Comparison of ENCODE assay signal across 11 cellular contexts in the genomic region with DNA sequence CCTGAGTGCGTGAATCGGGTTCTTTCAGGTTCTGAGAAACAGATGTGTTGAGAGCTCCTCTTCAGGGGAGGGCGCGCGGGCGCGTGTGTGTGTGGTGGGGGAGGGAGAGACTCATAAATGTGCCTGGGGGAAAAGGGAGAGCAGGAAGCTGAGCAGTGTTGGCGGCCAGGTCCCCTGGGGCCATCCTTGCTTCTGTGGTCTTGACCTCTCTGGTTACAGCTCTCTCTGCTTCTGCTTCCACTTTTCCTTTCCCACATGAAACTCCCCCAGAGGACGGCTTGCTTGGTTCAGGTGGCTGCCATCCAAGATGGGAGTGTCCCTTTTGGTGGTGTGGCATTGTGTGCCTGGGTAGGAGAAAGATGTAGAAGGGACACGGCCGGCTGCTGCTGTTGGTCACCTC. TPM values are rescaled to one million over a fixed set of nuclear protein-coding genes. Genes with fewer than 3 reads are reported as not detected.
DNase-seq lines count a peak whose midpoint lies in the region; ATAC-seq and TF ChIP-seq lines count a peak whose summit lies in the region.
"Had no signal": no experiment of that assay in that cellular context is flagged by ENCODE, and none has a peak within 500 bp of the region (broad histone marks: within the 10 kb centered on the region; RNA-seq: fewer than 3 reads in every experiment).

No MANE protein-coding gene starts in this region.

- H3K9me2 ChIP-seq in hepatocyte (replicated peaks; ENCODE audit: insufficient read depth) = no peaks in the 10 kb centered on the region

- peak overlapping the region; percentile 4 for H3K4me3 Mint-ChIP-seq in activated CD4-positive, alpha-beta T cell treated with anti-CD3 and anti-CD28 coated beads for 36 hours
- no peak overlapping the region for H3K4me3 Mint-ChIP-seq in stimulated activated effector memory CD8-positive, alpha-beta T cell treated with anti-CD3 and anti-CD28 coated beads, Interleukin-12 subunit alpha, Interleukin-12 subunit beta, amount 100 ng/mL, for 72 hours

- 83% methylated on average over 8 of the region's 11 CpGs for WGBS in hepatocyte (ENCODE audit: low lambda C conversion rate, missing lambda C conversion rate)

- H3K4me2 ChIP-seq in hepatocyte = no peak overlapping the region

- TF ChIP-seq CTCF in breast epithelium (IDR thresholded peaks at IDR 0.05) (no peak), hepatocyte (IDR thresholded peaks at IDR 0.05; ENCODE audit: poor library complexity) (no peak), vagina (IDR thresholded peaks at IDR 0.05) (no peak)

- H3K9me3 ChIP-seq in breast epithelium (no peaks in the 10 kb centered on the region), hepatocyte (ENCODE audit: low read depth) (no peaks in the 10 kb centered on the region), vagina (no peaks in the 10 kb centered on the region)

- no peak overlapping the region for H2AFZ ChIP-seq in hepatocyte

- H3K27me3 ChIP-seq in breast epithelium = no peaks in the 10 kb centered on the region
- no peaks in the 10 kb centered on the region for H3K27me3 ChIP-seq in hepatocyte
- H3K27me3 ChIP-seq in vagina = no peaks in the 10 kb centered on the region

- H3K36me3 Mint-ChIP-seq in activated CD4-positive, alpha-beta T cell treated with anti-CD3 and anti-CD28 coated beads for 36 hours (ENCODE audit: low read depth) = peaks cover 42% of the 10 kb centered on the region
- H3K36me3 Mint-ChIP-seq in stimulated activated effector memory CD8-positive, alpha-beta T cell treated with anti-CD3 and anti-CD28 coated beads, Interleukin-12 subunit alpha, Interleukin-12 subunit beta, amount 100 ng/mL, for 72 hours = peaks cover 66% of the 10 kb centered on the region

- peaks cover 56% of the 10 kb centered on the region for H3K79me2 ChIP-seq in hepatocyte

- POLR2A ChIA-PET in activated CD4-positive, alpha-beta T cell treated with anti-CD3 and anti-CD28 coated beads for 36 hours (lab: Charles Lee) = no interaction called here

- no peak for ATAC-seq in activated CD4-positive, alpha-beta T cell treated with anti-CD3 and anti-CD28 coated beads for 36 hours
- no peak for ATAC-seq in stimulated activated effector memory CD8-positive, alpha-beta T cell treated with anti-CD3 and anti-CD28 coated beads, Interleukin-12 subunit alpha, Interleukin-12 subunit beta, amount 100 ng/mL, for 72 hours

- no peak for DNase-seq in activated CD4-positive, alpha-beta T cell treated with anti-CD3 and anti-CD28 coated beads for 36 hours
- DNase-seq in activated CD4-positive, alpha-beta T cell treated with anti-CD3 and anti-CD28 coated beads, Interleukin-2, amount 50 U/mL, for 1 hour = no peak
- DNase-seq in NCI-H2107 treated with DMSO at 0.1 percent for 48 hours (lab: John Stamatoyannopoulos, UW; ENCODE audit: unreplicated experiment) (peak; percentile 96), breast epithelium (ENCODE audit: low spot score in 2 of 2) (peak in 1 of 2 donors; percentile 67), hepatocyte (ENCODE audit: low spot score) (no peak), vagina (ENCODE audit: extremely low spot score in 2 of 2) (no peak), NCI-H526 treated with DMSO at 0.1 percent for 48 hours (lab: John Stamatoyannopoulos, UW) (no peak)
- DNase-seq in stimulated activated effector memory CD8-positive, alpha-beta T cell treated with anti-CD3 and anti-CD28 coated beads, Interleukin-12 subunit alpha, Interleukin-12 subunit beta, amount 100 ng/mL, for 72 hours (ENCODE audit: low spot score in 2 of 2) = no peak
- DNase-seq: activated CD8-positive, alpha-beta memory T cell treated with anti-CD3 and anti-CD28 coated beads for 24 hours; stimulated activated CD8-positive, alpha-beta memory T cell treated with anti-CD3 and anti-CD28 coated beads, Interleukin-4, amount 100 ng/mL, for 48 hours had no signal

- H3K4me1 Mint-ChIP-seq in activated CD4-positive, alpha-beta T cell treated with anti-CD3 and anti-CD28 coated beads for 36 hours = peaks cover 43% of the 10 kb centered on the region
- H3K4me1 Mint-ChIP-seq in stimulated activated effector memory CD8-positive, alpha-beta T cell treated with anti-CD3 and anti-CD28 coated beads, Interleukin-12 subunit alpha, Interleukin-12 subunit beta, amount 100 ng/mL, for 72 hours = peaks cover 50% of the 10 kb centered on the region

- H4K20me1 ChIP-seq in hepatocyte (ENCODE audit: insufficient read depth, poor library complexity, severe bottlenecking) = peaks cover 26% of the 10 kb centered on the region

- H3K4me1 ChIP-seq in breast epithelium = peaks cover 0 to 12% of the 10 kb centered on the region in 2 donors
- H3K4me1 ChIP-seq in hepatocyte (ENCODE audit: insufficient read depth) = peaks cover 8% of the 10 kb centered on the region
- H3K4me1 ChIP-seq in vagina = peaks cover 44% of the 10 kb centered on the region

- peak overlapping the region; percentile 33 to 56 for H3K27ac ChIP-seq in breast epithelium
- no peak overlapping the region for H3K27ac ChIP-seq in hepatocyte
- H3K27ac ChIP-seq in vagina = no peak overlapping the region
- H3K27ac ChIP-seq: epithelial cell of prostate had no signal

- H3K27ac Mint-ChIP-seq in activated CD4-positive, alpha-beta T cell treated with anti-CD3 and anti-CD28 coated beads for 36 hours = peak overlapping the region; percentile 73
- H3K27ac Mint-ChIP-seq in stimulated activated effector memory CD8-positive, alpha-beta T cell treated with anti-CD3 and anti-CD28 coated beads, Interleukin-12 subunit alpha, Interleukin-12 subunit beta, amount 100 ng/mL, for 72 hours = peak overlapping the region; percentile 76

- H3K4me3 ChIP-seq in breast epithelium (no peak overlapping the region), hepatocyte (no peak overlapping the region), vagina (no peak overlapping the region)

- no peak for TF ChIP-seq POLR2A in breast epithelium (IDR thresholded peaks at IDR 0.05)
- no peak for TF ChIP-seq POLR2A in vagina (IDR thresholded peaks at IDR 0.05)

- intact Hi-C loops in activated CD4-positive, alpha-beta T cell treated with anti-CD3 and anti-CD28 coated beads for 36 hours (cut with DNase I, micrococcal nuclease) = no loop called here
- intact Hi-C loops in breast epithelium (cut with DNase I; ENCODE audit: low total_unique reads) = no loop called here
- intact Hi-C loops in vagina (cut with DNase I) = no loop called here

- H3K9me3 Mint-ChIP-seq in activated CD4-positive, alpha-beta T cell treated with anti-CD3 and anti-CD28 coated beads for 36 hours (ENCODE audit: low read depth) = no peaks in the 10 kb centered on the region
- H3K9me3 Mint-ChIP-seq in stimulated activated effector memory CD8-positive, alpha-beta T cell treated with anti-CD3 and anti-CD28 coated beads, Interleukin-12 subunit alpha, Interleukin-12 subunit beta, amount 100 ng/mL, for 72 hours = no peaks in the 10 kb centered on the region

- CTCF ChIA-PET in activated CD4-positive, alpha-beta T cell treated with anti-CD3 and anti-CD28 coated beads for 36 hours (lab: Charles Lee) = interaction anchor here (6.9 to 11.6 kb wide), 2 partner anchors 23 to 45 kb away, joined by 36 to 253 read pairs; a partner anchor contains a TSS

- H3K36me3 ChIP-seq in breast epithelium = no peaks in the 10 kb centered on the region
- H3K36me3 ChIP-seq in hepatocyte (replicated peaks; ENCODE audit: insufficient read depth, low read depth) = no peaks in the 10 kb centered on the region
- H3K36me3 ChIP-seq in vagina = peaks cover 0 to 45% of the 10 kb centered on the region in 2 donors

- no peaks in the 10 kb centered on the region for H3K27me3 Mint-ChIP-seq in activated CD4-positive, alpha-beta T cell treated with anti-CD3 and anti-CD28 coated beads for 36 hours

RNA-seq across cellular contexts. Expression of a gene that starts 4.2 kb away (rescaled TPM):
- 10 to 100 TPM; 24.0 to 30.7 TPM for total RNA-seq in activated CD4-positive, alpha-beta T cell treated with anti-CD3 and anti-CD28 coated beads for 36 hours
- total RNA-seq in breast epithelium (10 to 100 TPM; 35.0 to 54.2 (median 39.7) TPM), hepatocyte (55.9 and 61.6 TPM in 2 replicates), vagina (27.7 TPM)
- 52.0 and 57.7 TPM in 2 replicates for polyA plus RNA-seq in hepatocyte

RNA-seq across cellular contexts. Expression of a gene that starts 5.5 kb away (rescaled TPM):
- total RNA-seq in activated CD4-positive, alpha-beta T cell treated with anti-CD3 and anti-CD28 coated beads for 36 hours = not detected
- total RNA-seq in breast epithelium (1 to 10 TPM in 1 of 3 donors, not detected in 2; 1.3 TPM), hepatocyte (not detected in 2 replicates), vagina (1.5 TPM)
- 0.15 TPM in 1 of 2 replicates, not detected in the other for polyA plus RNA-seq in hepatocyte

RNA-seq across cellular contexts. Expression of a gene that starts 22.8 kb away (rescaled TPM):
- 10 to 100 TPM; 69.4 to 72.8 TPM for total RNA-seq in activated CD4-positive, alpha-beta T cell treated with anti-CD3 and anti-CD28 coated beads for 36 hours
- total RNA-seq in breast epithelium = 100 to 1,000 TPM in 1 of 3 donors, 10 to 100 TPM in 2; 35.7 to 154 (median 66.2) TPM
- 39.2 and 59.2 TPM in 2 replicates for total RNA-seq in hepatocyte
- polyA plus RNA-seq in hepatocyte = 131 and 165 TPM in 2 replicates
- total RNA-seq in vagina = 465 TPM

Comparison
In these comparisons a context has a peak if more than half of its experiments do, and no peak if none do; other contexts are left out.
1. H3K27ac ChIP-seq: peak in breast epithelium (2 of 2); none in hepatocyte (single experiment) and vagina (single experiment).